In genomic region chr1:111406325-111406768, GRCh38 we compare ENCODE assay signal across 8 cellular contexts. TPM values are rescaled to one million over a fixed set of nuclear protein-coding genes. Genes with fewer than 3 reads are reported as not detected.
A peak's percentile ranks its signal among the peaks of the same experiment; 100 is the strongest.
DNase-seq lines count a peak whose midpoint lies in the region; ATAC-seq and FAIRE-seq lines count a peak whose summit lies in the region.

No MANE protein-coding gene starts in this region.

- ATAC-seq in HG02973 (IDR thresholded peaks at IDR 0.05; ENCODE audit: unreplicated experiment): peak; percentile 93

- peak; percentile 43 for DNase-seq in NK-92 treated with Interleukin-12 subunit alpha and Interleukin-12 subunit beta, amount 100 ng/mL, for 24 hours (lab: John Stamatoyannopoulos, UW)
- DNase-seq in NK-92 (lab: John Stamatoyannopoulos, UW; ENCODE audit: unreplicated experiment) (no peak), RPMI7951 (ENCODE audit: low read depth) (peak; percentile 21), astrocyte of the hippocampus (ENCODE audit: low read depth, low spot score) (peak; percentile 45), small intestine (peak; percentile 33), H4 (ENCODE audit: low spot score) (no peak), NCI-H187 (lab: John Stamatoyannopoulos, UW) (no peak)

- H3K9me3 ChIP-seq in small intestine (ENCODE audit: control insufficient read depth, low read depth): no peaks in the 10 kb centered on the region

- WGBS in small intestine, 3 donors: 2% methylated on average over 2 of the region's 2 CpGs

- H3K36me3 ChIP-seq in small intestine (ENCODE audit: control insufficient read depth in 2 of 2, insufficient read depth in 2 of 2, low read length in 2 of 2): no peaks in the 10 kb centered on the region

- no peak overlapping the region for H3K27ac ChIP-seq in small intestine (ENCODE audit: low read depth in 1 of 2, low read length in 1 of 2)

- no peak overlapping the region for H3K4me3 ChIP-seq in small intestine (ENCODE audit: low read depth in 1 of 2, low read length in 2 of 2)

- no peak for FAIRE-seq in small intestine (lab: Jason Lieb, UNC)

- H3K4me1 ChIP-seq in small intestine (ENCODE audit: control insufficient read depth in 2 of 2, insufficient read depth in 1 of 2, low read depth in 1 of 2, low read length in 1 of 2): no peaks in the 10 kb centered on the region

- H3K27me3 ChIP-seq in small intestine (ENCODE audit: control insufficient read depth in 2 of 2, insufficient read depth in 2 of 2, low read length in 2 of 2): no peaks in the 10 kb centered on the region

RNA-seq across cellular contexts. Expression of gene OVGP1, which starts 21.2 kb away (rescaled TPM):
- total RNA-seq in RPMI7951 (2014; rRNA removed; shearing (Covaris generic)): 0.20 TPM in 1 of 2 replicates, not detected in the other
- 1 to 10 TPM; 1.6 to 2.7 (median 2.2) TPM for polyA plus RNA-seq in small intestine
- 0.25 TPM in 1 of 2 replicates, not detected in the other for total RNA-seq in H4 (2014; rRNA removed; shearing (Covaris generic))

RNA-seq across cellular contexts. Expression of gene WDR77, which starts 42.7 kb away (rescaled TPM):
- total RNA-seq in RPMI7951 (2014; rRNA removed; shearing (Covaris generic)): 53.6 and 62.8 TPM in 2 replicates
- 10 to 100 TPM; 11.0 to 29.3 (median 14.1) TPM for polyA plus RNA-seq in small intestine
- total RNA-seq in H4 (2014; rRNA removed; shearing (Covaris generic)): 62.6 TPM in 2 replicates

RNA-seq across cellular contexts. Expression of gene ATP5PB, which starts 42.9 kb away (rescaled TPM):
- total RNA-seq in RPMI7951 (2014; rRNA removed; shearing (Covaris generic)): 707 and 736 TPM in 2 replicates
- polyA plus RNA-seq in small intestine: 100 to 1,000 TPM; 502 to 589 (median 515) TPM
- total RNA-seq in H4 (2014; rRNA removed; shearing (Covaris generic)): 558 and 580 TPM in 2 replicates

Comparison
In these comparisons a context has a peak if more than half of its experiments do, and no peak if none do; other contexts are left out.
1. DNase-seq: peak in NK-92 treated with Interleukin-12 subunit alpha and Interleukin-12 subunit beta, amount 100 ng/mL, for 24 hours (single experiment), RPMI7951 (single experiment), astrocyte of the hippocampus (single experiment) and small intestine (single experiment); none in NK-92 (single experiment), H4 (single experiment) and NCI-H187 (0 of 2).